ENCODE assay signal across 18 cellular contexts in genomic region chr3:58366699-58367098, GRCh38. TPM values are rescaled to one million over a fixed set of nuclear protein-coding genes. Genes with fewer than 3 reads are reported as not detected.
DNase-seq lines count a peak whose midpoint lies in the region; ATAC-seq, FAIRE-seq and TF ChIP-seq lines count a peak whose summit lies in the region.
"Had no signal": no experiment of that assay in that cellular context is flagged by ENCODE, and none has a peak within 500 bp of the region (broad histone marks: within the 10 kb centered on the region; RNA-seq: fewer than 3 reads in every experiment).

No MANE protein-coding gene starts in this region.

- no peaks in the 10 kb centered on the region for H3K4me1 ChIP-seq in breast epithelium

- H3K4me1 Mint-ChIP-seq in MCF 10A (ENCODE audit: insufficient read depth, unreplicated experiment): no peaks in the 10 kb centered on the region
- H3K4me1 Mint-ChIP-seq in stimulated activated naive B cell treated with anti-CD40 and anti-IgM and Interleukin-4, amounts not matched to agents 10 μg/mL and 1 μg/mL and 100 μg/mL, for 72 hours: peaks cover 23 to 66% of the 10 kb centered on the region in 2 donors

- intact Hi-C loops in MCF 10A (cut with micrococcal nuclease) (no loop called here), breast epithelium (cut with DNase I; ENCODE audit: low total_unique reads) (no loop called here)

- no peak overlapping the region for H3K4me3 Mint-ChIP-seq in MCF 10A (ENCODE audit: unreplicated experiment)
- H3K4me3 Mint-ChIP-seq in stimulated activated naive B cell treated with anti-CD40 and anti-IgM and Interleukin-4, amounts not matched to agents 10 μg/mL and 1 μg/mL and 100 μg/mL, for 72 hours: peak overlapping the region in 1 of 2 donors; percentile 60

- no peaks in the 10 kb centered on the region for H3K9me3 ChIP-seq in breast epithelium
- H3K9me3 ChIP-seq: esophagus muscularis mucosa had no signal

- FAIRE-seq in RCC 7860 (lab: Jason Lieb, UNC): peak; percentile 97
- FAIRE-seq: TTC549 had no signal

- no peak overlapping the region for H3K27ac ChIP-seq in breast epithelium
- H3K27ac ChIP-seq: esophagus muscularis mucosa, hepatocyte, SK-N-MC had no signal

- H3K27ac Mint-ChIP-seq in MCF 10A (ENCODE audit: low read depth, unreplicated experiment): no peak overlapping the region
- no peak overlapping the region for H3K27ac Mint-ChIP-seq in stimulated activated naive B cell treated with anti-CD40 and anti-IgM and Interleukin-4, amounts not matched to agents 10 μg/mL and 1 μg/mL and 100 μg/mL, for 72 hours

- no peak for DNase-seq in MCF 10A (ENCODE audit: unreplicated experiment)
- DNase-seq in breast epithelium (ENCODE audit: low spot score in 2 of 2): no peak
- DNase-seq in RCC 7860 (ENCODE audit: low spot score): peak; percentile 65
- peak; percentile 48 for DNase-seq in fibroblast of mammary gland (ENCODE audit: low read depth)
- no peak for DNase-seq in stimulated activated naive B cell treated with anti-CD40 and anti-IgM and Interleukin-4, amounts not matched to agents 10 μg/mL and 1 μg/mL and 100 μg/mL, for 72 hours
- no peak for DNase-seq in stimulated activated naive CD4-positive, alpha-beta T cell treated with Interleukin-2 at 50 U/mL for 16 hours (lab: John Stamatoyannopoulos, UW)
- DNase-seq: activated T-cell treated with anti-CD3 and anti-CD28 coated beads, Interleukin-2, amount 50 U/mL, for 1 hour; kidney glomerular epithelial cell; NCI-H1417; NCI-H748 treated with DMSO at 0.1 percent for 48 hours; retina; stimulated activated CD4-positive, alpha-beta T cell treated with anti-CD3 and anti-CD28 coated beads, Interleukin-15, amount 100 ng/mL, for 24 hours had no signal

- TSS peak; percentile 4 for BruUV-seq in MCF 10A (replicated peaks; lab: Mats Ljungman, UMichigan)

- H3K4me3 ChIP-seq in breast epithelium: no peak overlapping the region
- no peak overlapping the region for H3K4me3 ChIP-seq in fibroblast of mammary gland (ENCODE audit: control insufficient read depth, low read depth, low read length)
- H3K4me3 ChIP-seq: esophagus muscularis mucosa, hepatocyte, SK-N-MC had no signal

- POLR2A ChIA-PET in MCF 10A (lab: Yijun Ruan, JAX): no interaction called here

- H3K27me3 ChIP-seq in breast epithelium: no peaks in the 10 kb centered on the region
- H3K27me3 ChIP-seq: esophagus muscularis mucosa, hepatocyte had no signal

- no peaks in the 10 kb centered on the region for H3K36me3 ChIP-seq in breast epithelium

- no peaks in the 10 kb centered on the region for H3K9me3 Mint-ChIP-seq in MCF 10A (ENCODE audit: unreplicated experiment)
- no peaks in the 10 kb centered on the region for H3K9me3 Mint-ChIP-seq in stimulated activated naive B cell treated with anti-CD40 and anti-IgM and Interleukin-4, amounts not matched to agents 10 μg/mL and 1 μg/mL and 100 μg/mL, for 72 hours

- H3K27me3 Mint-ChIP-seq in MCF 10A (ENCODE audit: insufficient read depth, unreplicated experiment): no peaks in the 10 kb centered on the region
- H3K27me3 Mint-ChIP-seq in stimulated activated naive B cell treated with anti-CD40 and anti-IgM and Interleukin-4, amounts not matched to agents 10 μg/mL and 1 μg/mL and 100 μg/mL, for 72 hours: no peaks in the 10 kb centered on the region

- TF ChIP-seq CTCF in MCF 10A (IDR thresholded peaks at IDR 0.05; ENCODE audit: unreplicated experiment): no peak
- TF ChIP-seq CTCF in breast epithelium (IDR thresholded peaks at IDR 0.05): no peak
- no peak for TF ChIP-seq CTCF in fibroblast of mammary gland (conservative IDR thresholded peaks at IDR 0.05; ENCODE audit: control insufficient read depth, insufficient read depth, low read depth, low read length)

- CTCF ChIA-PET in MCF 10A (lab: Yijun Ruan, JAX): interaction anchor here (0.6 to 1.2 kb wide), 2 partner anchors 33 to 165 kb away, joined by 3 to 4 read pairs; no protein-coding TSS in a partner anchor

- no peak for TF ChIP-seq POLR2A in breast epithelium (IDR thresholded peaks at IDR 0.05)

- ATAC-seq in stimulated activated naive B cell treated with anti-CD40 and anti-IgM and Interleukin-4, amounts not matched to agents 10 μg/mL and 1 μg/mL and 100 μg/mL, for 72 hours (replicated peaks): peak; percentile 62 to 67
- ATAC-seq in HG03039 (IDR thresholded peaks at IDR 0.05; ENCODE audit: unreplicated experiment): no peak
- no peak for ATAC-seq in HG03175 (IDR thresholded peaks at IDR 0.05; ENCODE audit: unreplicated experiment)

- H3K36me3 Mint-ChIP-seq in MCF 10A (ENCODE audit: insufficient read depth, unreplicated experiment): peaks cover 5% of the 10 kb centered on the region
- peaks cover 16 to 22% of the 10 kb centered on the region in 2 donors for H3K36me3 Mint-ChIP-seq in stimulated activated naive B cell treated with anti-CD40 and anti-IgM and Interleukin-4, amounts not matched to agents 10 μg/mL and 1 μg/mL and 100 μg/mL, for 72 hours

RNA-seq across cellular contexts. Expression of gene PXK, which starts 34.0 kb away (rescaled TPM):
- total RNA-seq in MCF 10A (2022) (55.1 and 62.2 TPM in 2 replicates), breast epithelium (10 to 100 TPM; 30.3 to 36.1 (median 34.6) TPM)

Comparison
In these comparisons a context has a peak if more than half of its experiments do, and no peak if none do; other contexts are left out.
1. DNase-seq: peak in RCC 7860 (single experiment) and fibroblast of mammary gland (single experiment); none in MCF 10A (single experiment), breast epithelium (0 of 2), stimulated activated naive B cell treated with anti-CD40 and anti-IgM and Interleukin-4, amounts not matched to agents 10 μg/mL and 1 μg/mL and 100 μg/mL, for 72 hours (single experiment) and stimulated activated naive CD4-positive, alpha-beta T cell treated with Interleukin-2 at 50 U/mL for 16 hours (single experiment).
2. ATAC-seq: peak in stimulated activated naive B cell treated with anti-CD40 and anti-IgM and Interleukin-4, amounts not matched to agents 10 μg/mL and 1 μg/mL and 100 μg/mL, for 72 hours (2 of 2); none in HG03039 (single experiment) and HG03175 (single experiment).